In genomic region chr4:1842339-1842895, GRCh38 we compare ENCODE assay signal across 2 cellular contexts.
TF ChIP-seq lines count a peak whose summit lies in the region.

No MANE protein-coding gene starts in this region.

TF ChIP-seq in SK-N-SH treated with all-trans-retinoic acid at 6 μM for 48 hours, 23 proteins besides CTCF, POLR2A, EP300 and RAD21 (continued from another document):
- TF ChIP-seq TSHZ2 (CRISPR knock-in tag; IDR thresholded peaks at IDR 0.05) (no peak), TCF4 (CRISPR knock-in tag; IDR thresholded peaks at IDR 0.05; ENCODE audit: borderline replicate concordance) (no peak), POU6F1 (CRISPR knock-in tag; IDR thresholded peaks at IDR 0.05; ENCODE audit: borderline replicate concordance, low read depth) (no peak), CREB5 (CRISPR knock-in tag; IDR thresholded peaks at IDR 0.05; ENCODE audit: low read depth) (no peak), ZC3H10 (CRISPR knock-in tag; IDR thresholded peaks at IDR 0.05) (no peak), ZFP30 (CRISPR knock-in tag; IDR thresholded peaks at IDR 0.05) (no peak), ZFP3 (CRISPR knock-in tag; IDR thresholded peaks at IDR 0.05) (no peak), BACH2 (CRISPR knock-in tag; IDR thresholded peaks at IDR 0.05; ENCODE audit: borderline replicate concordance) (no peak), ISL1 (CRISPR knock-in tag; IDR thresholded peaks at IDR 0.05) (no peak)

TF ChIP-seq in WTC11, 78 proteins besides CTCF, POLR2A, EP300 and RAD21 (continued from another document):
- no peak for TF ChIP-seq ZNF512 (CRISPR knock-in tag; IDR thresholded peaks at IDR 0.05; ENCODE audit: borderline replicate concordance)
- no peak for TF ChIP-seq ARID4B (CRISPR knock-in tag; IDR thresholded peaks at IDR 0.05; ENCODE audit: borderline replicate concordance)
- no peak for TF ChIP-seq MLX (CRISPR knock-in tag; IDR thresholded peaks at IDR 0.05)
- TF ChIP-seq IRF2 (CRISPR knock-in tag; IDR thresholded peaks at IDR 0.05; ENCODE audit: borderline replicate concordance, low read depth) = no peak
- TF ChIP-seq E2F4 (CRISPR knock-in tag; IDR thresholded peaks at IDR 0.05; ENCODE audit: borderline replicate concordance, low read depth) = no peak
- TF ChIP-seq ZNF425 (CRISPR knock-in tag; conservative IDR thresholded peaks at IDR 0.05) = no peak
- no peak for TF ChIP-seq NFATC4 (CRISPR knock-in tag; IDR thresholded peaks at IDR 0.05)
- no peak for TF ChIP-seq CBFB (CRISPR knock-in tag; IDR thresholded peaks at IDR 0.05; ENCODE audit: low read depth)
- no peak for TF ChIP-seq ESRRA (CRISPR knock-in tag; IDR thresholded peaks at IDR 0.05; ENCODE audit: borderline replicate concordance)
- TF ChIP-seq ZBTB21 (CRISPR knock-in tag; IDR thresholded peaks at IDR 0.05; ENCODE audit: borderline replicate concordance) = no peak
- no peak for TF ChIP-seq ZNF138 (CRISPR knock-in tag; conservative IDR thresholded peaks at IDR 0.05)
- no peak for TF ChIP-seq PREB (CRISPR knock-in tag; IDR thresholded peaks at IDR 0.05; ENCODE audit: borderline replicate concordance)
- TF ChIP-seq ZNF232 (CRISPR knock-in tag; IDR thresholded peaks at IDR 0.05) = no peak
- TF ChIP-seq ATF1 (CRISPR knock-in tag; IDR thresholded peaks at IDR 0.05) = no peak
- no peak for TF ChIP-seq RELA (CRISPR knock-in tag; IDR thresholded peaks at IDR 0.05; ENCODE audit: borderline replicate concordance)
- TF ChIP-seq HMGA2 (CRISPR knock-in tag; IDR thresholded peaks at IDR 0.05) = no peak
TF ChIP-seq in WTC11: peak in this region for 0.
